27 cellular contexts compared by ENCODE assay signal in the genomic region with DNA sequence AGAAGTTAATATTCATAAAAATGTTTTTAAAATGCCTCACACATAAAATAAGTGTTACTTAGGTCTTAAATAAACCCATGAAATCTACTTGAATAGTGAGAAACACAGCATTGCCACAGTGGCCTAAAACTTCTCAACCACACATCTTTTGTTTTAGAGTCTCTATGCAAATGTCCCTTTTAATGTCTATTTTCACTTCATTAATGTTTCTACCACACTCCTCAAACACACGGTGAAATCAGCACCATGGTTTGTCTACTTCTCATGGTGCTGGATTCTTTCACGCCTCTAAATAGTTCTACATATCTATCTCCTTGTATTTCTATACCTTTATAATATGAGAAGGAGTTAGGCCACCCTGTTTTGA.
DNase-seq lines count a peak whose midpoint lies in the region; ATAC-seq and TF ChIP-seq lines count a peak whose summit lies in the region.
"Had no signal": no experiment of that assay in that cellular context is flagged by ENCODE, and none has a peak within 500 bp of the region (broad histone marks: within the 10 kb centered on the region; RNA-seq: fewer than 3 reads in every experiment).

No MANE protein-coding gene starts in this region.

- no peaks in the 10 kb centered on the region for H3K4me1 Mint-ChIP-seq in T-helper 17 cell
- H3K4me1 Mint-ChIP-seq: activated CD4-positive, alpha-beta memory T cell treated with anti-CD3 and anti-CD28 coated beads, Interleukin-2, amount 10 ng/mL, durations not matched to agents 7 days and 5 days; activated T-helper 17 cell treated with anti-CD3 and anti-CD28 coated beads, Interleukin-2, amount 50 U/mL, for 72 hours; immature natural killer cell had no signal

- no peaks in the 10 kb centered on the region for H3K27me3 ChIP-seq in brain microvascular endothelial cell (replicated peaks)
- H3K27me3 ChIP-seq: ascending aorta, gastrocnemius medialis, right lobe of liver, upper lobe of left lung had no signal

- H3K27me3 Mint-ChIP-seq in T-helper 17 cell: no peaks in the 10 kb centered on the region
- H3K27me3 Mint-ChIP-seq: activated CD4-positive, alpha-beta memory T cell treated with anti-CD3 and anti-CD28 coated beads, Interleukin-2, amount 10 ng/mL, durations not matched to agents 7 days and 5 days; activated T-helper 17 cell treated with anti-CD3 and anti-CD28 coated beads, Interleukin-2, amount 50 U/mL, for 72 hours had no signal

- H3K36me3 ChIP-seq in brain microvascular endothelial cell (replicated peaks): no peaks in the 10 kb centered on the region
- H3K36me3 ChIP-seq: ascending aorta, gastrocnemius medialis, right lobe of liver, upper lobe of left lung had no signal

- H3K27ac ChIP-seq in brain microvascular endothelial cell: peak overlapping the region; percentile 53
- H3K27ac ChIP-seq: ascending aorta, gastrocnemius medialis, HL-60, KMS-11, right lobe of liver, RWPE1, upper lobe of left lung had no signal

- no peak overlapping the region for H3K4me3 Mint-ChIP-seq in T-helper 17 cell
- H3K4me3 Mint-ChIP-seq: activated CD4-positive, alpha-beta memory T cell treated with anti-CD3 and anti-CD28 coated beads, Interleukin-2, amount 10 ng/mL, durations not matched to agents 7 days and 5 days; activated naive CD8-positive, alpha-beta T cell; activated T-helper 17 cell treated with anti-CD3 and anti-CD28 coated beads, Interleukin-2, amount 50 U/mL, for 72 hours; immature natural killer cell had no signal

- no peak for TF ChIP-seq CTCF in brain microvascular endothelial cell (IDR thresholded peaks at IDR 0.05; ENCODE audit: low read depth, low read length, missing control alignments)

- peak; percentile 67 for ATAC-seq in GM18520 (IDR thresholded peaks at IDR 0.05; ENCODE audit: unreplicated experiment)
- ATAC-seq in GM21390 (IDR thresholded peaks at IDR 0.05; ENCODE audit: unreplicated experiment): peak; percentile 69
- peak; percentile 43 for ATAC-seq in HG02885 (IDR thresholded peaks at IDR 0.05; ENCODE audit: poor library complexity, unreplicated experiment)
- ATAC-seq in T-helper 17 cell: no peak
- ATAC-seq: activated T-helper 17 cell treated with anti-CD3 and anti-CD28 coated beads, Interleukin-2, amount 50 U/mL, for 72 hours; gastrocnemius medialis; right lobe of liver had no signal

- no peaks in the 10 kb centered on the region for H3K36me3 Mint-ChIP-seq in T-helper 17 cell (ENCODE audit: low read depth)
- H3K36me3 Mint-ChIP-seq: activated naive CD8-positive, alpha-beta T cell; immature natural killer cell had no signal

- H3K27ac Mint-ChIP-seq in T-helper 17 cell: no peak overlapping the region
- H3K27ac Mint-ChIP-seq: activated CD4-positive, alpha-beta memory T cell treated with anti-CD3 and anti-CD28 coated beads, Interleukin-2, amount 10 ng/mL, durations not matched to agents 7 days and 5 days; activated naive CD8-positive, alpha-beta T cell; activated T-helper 17 cell treated with anti-CD3 and anti-CD28 coated beads, Interleukin-2, amount 50 U/mL, for 72 hours; immature natural killer cell had no signal

- H3K9me3 ChIP-seq in T-helper 17 cell (ENCODE audit: control insufficient read depth, low read length, poor library complexity, severe bottlenecking): no peaks in the 10 kb centered on the region
- H3K9me3 ChIP-seq: ascending aorta, gastrocnemius medialis, right lobe of liver, upper lobe of left lung had no signal

- no peak overlapping the region for H3K4me3 ChIP-seq in brain microvascular endothelial cell (ENCODE audit: low read depth, low read length)
- H3K4me3 ChIP-seq: ascending aorta, gastrocnemius medialis, right lobe of liver, upper lobe of left lung had no signal

- DNase-seq in brain microvascular endothelial cell: no peak
- DNase-seq in DMS153 (lab: John Stamatoyannopoulos, UW): no peak
- DNase-seq in OCI-M1 (lab: John Stamatoyannopoulos, UW): no peak
- DNase-seq in Kasumi-1 (lab: John Stamatoyannopoulos, UW): no peak
- no peak for DNase-seq in T-helper 17 cell
- DNase-seq: activated CD4-positive, alpha-beta memory T cell treated with anti-CD3 and anti-CD28 coated beads, Interleukin-2, amount 10 ng/mL, durations not matched to agents 7 days and 5 days; activated CD4-positive, alpha-beta T cell treated with anti-CD3 and anti-CD28 coated beads for 1 hour; activated CD8-positive, alpha-beta memory T cell treated with anti-CD3 and anti-CD28 coated beads, Interleukin-2, amount 50 U/mL, for 48 hours; gastrocnemius medialis; hippocampal formation; immature natural killer cell; NCI-H1436; NCI-H2081 treated with DMSO at 0.1 percent for 48 hours; NCI-H774; posterior cingulate gyrus; right lobe of liver; stimulated activated CD4-positive, alpha-beta T cell treated with anti-CD3 and anti-CD28 coated beads, Interleukin-2, amount 100 ng/mL, for 48 hours; upper lobe of left lung had no signal

- in situ Hi-C loops in brain microvascular endothelial cell (cut with HindIII; ENCODE audit: low pct_ligation_motif_present, low sequenced_read_pairs): no loop called here
